8 cellular contexts compared by ENCODE assay signal in the genomic region with DNA sequence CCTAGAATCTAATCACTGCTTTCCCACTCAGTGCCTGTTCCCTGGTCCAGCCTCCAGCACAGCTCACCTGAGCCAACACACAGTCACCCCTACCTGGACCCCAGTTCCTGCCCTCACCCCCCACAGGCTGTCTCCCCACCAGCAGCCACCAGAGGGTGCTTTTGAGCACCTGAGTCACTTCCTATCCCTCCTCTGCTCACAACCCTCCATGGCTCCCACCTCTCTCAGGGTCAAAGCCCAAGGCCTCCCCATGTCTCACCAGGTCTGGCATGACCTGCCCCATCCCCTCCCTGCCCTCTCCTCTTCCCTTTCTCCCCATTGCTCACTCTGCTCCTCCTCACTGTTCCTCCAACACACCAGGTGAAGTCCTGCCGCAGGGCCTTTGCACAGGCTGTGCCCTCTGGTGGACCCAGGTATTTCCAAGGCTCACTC. TPM values are rescaled to one million over a fixed set of nuclear protein-coding genes. Genes with fewer than 3 reads are reported as not detected.
DNase-seq lines count a peak whose midpoint lies in the region; TF ChIP-seq lines count a peak whose summit lies in the region.

No MANE protein-coding gene starts in this region.

- TF ChIP-seq CTCF in Loucy (conservative IDR thresholded peaks at IDR 0.05; ENCODE audit: low read length) = peak; percentile 65
- TF ChIP-seq CTCF in fibroblast of villous mesenchyme (IDR thresholded peaks at IDR 0.05; ENCODE audit: insufficient read depth, low read depth, low read length) = peak; percentile 47

- H3K27me3 Mint-ChIP-seq in CD8-positive, alpha-beta memory T cell = peaks cover 3 to 10% of the 10 kb centered on the region in 2 donors

- no peak overlapping the region for H3K4me2 ChIP-seq in Loucy (ENCODE audit: low read depth, low read length, poor library complexity, severe bottlenecking)

- H3K36me3 Mint-ChIP-seq in CD8-positive, alpha-beta memory T cell = no peaks in the 10 kb centered on the region

- peaks cover 4 to 7% (median 5%) of the 10 kb centered on the region in 3 donors for H3K4me1 Mint-ChIP-seq in CD8-positive, alpha-beta memory T cell

- POLR2A ChIA-PET in CD8-positive, alpha-beta memory T cell (lab: Charles Lee) = no interaction called here

- peak overlapping the region in 1 of 7 donors; percentile 81 for H3K4me3 Mint-ChIP-seq in CD8-positive, alpha-beta memory T cell

- no peaks in the 10 kb centered on the region for H3K79me2 ChIP-seq in Loucy (ENCODE audit: insufficient read depth, low read length)

- no peaks in the 10 kb centered on the region for H3K9me3 ChIP-seq in CD8-positive, alpha-beta memory T cell (ENCODE audit: low read length)
- H3K9me3 ChIP-seq in Loucy (ENCODE audit: insufficient read depth, low read depth, low read length) = no peaks in the 10 kb centered on the region

- no peaks in the 10 kb centered on the region for H3F3A ChIP-seq in Loucy (ENCODE audit: low read depth)

- peak overlapping the region in 1 of 8 donors; percentile 48 for H3K27ac Mint-ChIP-seq in CD8-positive, alpha-beta memory T cell

- CTCF ChIA-PET in CD8-positive, alpha-beta memory T cell (lab: Charles Lee) = interaction anchor here (0.9 to 5.1 kb wide), 2 partner anchors 59 to 88 kb away, joined by 3 to 57 read pairs; a partner anchor contains a TSS

- peak; percentile 45 to 79 (median 52) for DNase-seq in CD8-positive, alpha-beta memory T cell
- DNase-seq in activated T-cell treated with anti-CD3 and anti-CD28 coated beads for 48 hours (ENCODE audit: low read depth) = peak; percentile 66
- DNase-seq in fibroblast of villous mesenchyme (ENCODE audit: low read depth) = no peak
- peak; percentile 76 to 78 for DNase-seq in stimulated activated CD4-positive, alpha-beta T cell treated with anti-CD3 and anti-CD28 coated beads, Interleukin-2, amount 100 ng/mL, for 24 hours
- no peak for DNase-seq in NCI-H2029 (lab: John Stamatoyannopoulos, UW)
- DNase-seq in G401 (ENCODE audit: low spot score) = no peak
- no peak for DNase-seq in C1 segment of cervical spinal cord (lab: John Stamatoyannopoulos, UW)

- H3K27me3 ChIP-seq in CD8-positive, alpha-beta memory T cell (ENCODE audit: insufficient read depth, low read length, poor library complexity, severe bottlenecking) = peaks cover 3% of the 10 kb centered on the region
- no peaks in the 10 kb centered on the region for H3K27me3 ChIP-seq in Loucy (ENCODE audit: insufficient read depth, low read length, poor library complexity, severe bottlenecking)

- H2AFZ ChIP-seq in Loucy (ENCODE audit: low read length) = no peak overlapping the region

- H3K9me2 ChIP-seq in Loucy (replicated peaks; ENCODE audit: low read depth, low read length) = no peaks in the 10 kb centered on the region

- H3K27ac ChIP-seq in CD8-positive, alpha-beta memory T cell (ENCODE audit: low read depth, low read length) = no peak overlapping the region

- H4K20me1 ChIP-seq in Loucy (ENCODE audit: insufficient read depth, low read length, poor library complexity, severe bottlenecking) = no peaks in the 10 kb centered on the region

- H3K4me3 ChIP-seq in CD8-positive, alpha-beta memory T cell (ENCODE audit: low read length) = no peak overlapping the region
- no peak overlapping the region for H3K4me3 ChIP-seq in Loucy (ENCODE audit: low read length, poor library complexity, severe bottlenecking)
- no peak overlapping the region for H3K4me3 ChIP-seq in fibroblast of villous mesenchyme (ENCODE audit: low read depth, low read length)

- H3K4me1 ChIP-seq in CD8-positive, alpha-beta memory T cell (ENCODE audit: insufficient read depth, low read length) = peaks cover 4% of the 10 kb centered on the region
- H3K4me1 ChIP-seq in Loucy (ENCODE audit: insufficient read depth, low read length, poor library complexity, severe bottlenecking) = no peaks in the 10 kb centered on the region

- in situ Hi-C loops in G401 (cut with HindIII; ENCODE audit: low sequenced_read_pairs) = no loop called here

- no peak overlapping the region for H3K9ac ChIP-seq in Loucy (ENCODE audit: low read depth, low read length, poor library complexity, severe bottlenecking)

- no peaks in the 10 kb centered on the region for H3K36me3 ChIP-seq in CD8-positive, alpha-beta memory T cell (ENCODE audit: insufficient read depth, low read length)
- no peaks in the 10 kb centered on the region for H3K36me3 ChIP-seq in Loucy (ENCODE audit: insufficient read depth, low read length)

- H3K9me3 Mint-ChIP-seq in CD8-positive, alpha-beta memory T cell = no peaks in the 10 kb centered on the region

RNA-seq across cellular contexts. Expression of a gene that starts 7.1 kb away (rescaled TPM):
- 100 to 1,000 TPM; 105 TPM for total RNA-seq in CD8-positive, alpha-beta memory T cell
- 32.1 TPM for polyA plus RNA-seq in CD8-positive, alpha-beta memory T cell
- total RNA-seq in fibroblast of villous mesenchyme = 30.7 and 47.0 TPM in 2 replicates
- 20.4 and 22.5 TPM in 2 replicates for total RNA-seq in G401 (2014; rRNA removed; shearing (Covaris generic))

Comparison
In these comparisons a context has a peak if more than half of its experiments do, and no peak if none do; other contexts are left out.
1. DNase-seq: peak in CD8-positive, alpha-beta memory T cell (5 of 5), activated T-cell treated with anti-CD3 and anti-CD28 coated beads for 48 hours (single experiment) and stimulated activated CD4-positive, alpha-beta T cell treated with anti-CD3 and anti-CD28 coated beads, Interleukin-2, amount 100 ng/mL, for 24 hours (2 of 2); none in fibroblast of villous mesenchyme (single experiment), NCI-H2029 (single experiment), G401 (single experiment) and C1 segment of cervical spinal cord (0 of 14).